9 cellular contexts compared by ENCODE assay signal in the genomic region with DNA sequence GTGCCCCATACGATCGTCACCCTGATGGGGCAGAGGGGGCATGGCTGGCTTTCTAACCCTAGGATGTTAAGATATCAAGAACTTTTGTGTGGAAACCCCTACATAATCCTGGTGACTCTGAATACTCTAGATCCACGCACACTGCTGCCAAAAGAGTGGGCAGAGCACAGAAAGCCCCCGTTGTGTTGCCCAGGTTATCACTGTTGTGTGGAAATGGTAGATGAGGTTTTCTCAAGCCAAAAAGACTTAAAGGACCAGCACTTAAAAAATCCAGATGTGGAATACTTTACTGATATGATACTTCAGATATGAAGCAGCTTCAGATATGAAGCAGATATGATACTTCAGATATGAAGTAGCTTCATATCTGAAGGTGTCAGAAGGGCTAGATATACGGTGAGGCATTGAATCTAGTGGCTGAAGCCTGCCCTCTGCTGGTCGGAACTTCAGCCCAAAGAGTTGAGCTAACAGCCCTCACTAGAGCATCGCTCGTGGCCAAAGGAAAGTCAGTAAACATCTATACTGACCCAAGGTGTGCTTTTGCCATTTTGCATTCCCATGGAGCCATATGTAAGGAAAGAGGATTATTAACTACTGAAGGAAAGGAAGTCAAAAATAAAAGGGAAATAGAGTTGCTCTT.
A peak's percentile ranks its signal among the peaks of the same experiment; 100 is the strongest.
DNase-seq lines count a peak whose midpoint lies in the region; ATAC-seq and TF ChIP-seq lines count a peak whose summit lies in the region.
"Had no signal": no experiment of that assay in that cellular context is flagged by ENCODE, and none has a peak within 500 bp of the region (broad histone marks: within the 10 kb centered on the region; RNA-seq: fewer than 3 reads in every experiment).

No MANE protein-coding gene starts in this region.

- no peak overlapping the region for H2BK5ac ChIP-seq in mesendoderm (ENCODE audit: low read length)

- H3K4me1 Mint-ChIP-seq in CD8-positive, alpha-beta T cell (ENCODE audit: low read depth): peaks cover 13% of the 10 kb centered on the region
- no peaks in the 10 kb centered on the region for H3K4me1 Mint-ChIP-seq in activated naive CD4-positive, alpha-beta T cell treated with anti-CD3 and anti-CD28 coated beads, Interleukin-2, amount 10 ng/mL, durations not matched to agents 7 days and 5 days
- no peaks in the 10 kb centered on the region for H3K4me1 Mint-ChIP-seq in osteocyte (ENCODE audit: unreplicated experiment)

- H3K4me3 ChIP-seq in CD8-positive, alpha-beta T cell (ENCODE audit: low read depth, low read length): no peak overlapping the region
- no peak overlapping the region for H3K4me3 ChIP-seq in Jurkat, Clone E6-1 (ENCODE audit: low read length)
- no peak overlapping the region for H3K4me3 ChIP-seq in mesendoderm (ENCODE audit: low read length)

- peak in 4 of 7 experiments; percentile 2 to 45 (median 20) for DNase-seq in CD8-positive, alpha-beta T cell
- peak; percentile 10 for DNase-seq in Jurkat, Clone E6-1 (ENCODE audit: low read depth, low spot score)
- peak; percentile 54 for DNase-seq in activated naive CD4-positive, alpha-beta T cell treated with anti-CD3 and anti-CD28 coated beads, Interleukin-2, amount 10 ng/mL, durations not matched to agents 7 days and 5 days
- DNase-seq in mesendoderm: peak; percentile 42
- DNase-seq in HCEC 1CT: no peak
- DNase-seq in osteocyte (ENCODE audit: extremely low spot score, unreplicated experiment): no peak
- no peak for DNase-seq in NCI-H1092 (lab: John Stamatoyannopoulos, UW)
- DNase-seq: NCI-H524 had no signal

- no peaks in the 10 kb centered on the region for H3K9me3 ChIP-seq in CD8-positive, alpha-beta T cell (ENCODE audit: low read length)

- no peaks in the 10 kb centered on the region for H3K79me2 ChIP-seq in mesendoderm (ENCODE audit: control insufficient read depth, insufficient read depth, low read length)

- H4K8ac ChIP-seq in mesendoderm (ENCODE audit: low read depth, low read length): no peak overlapping the region

- H3K9me3 Mint-ChIP-seq in CD8-positive, alpha-beta T cell: no peaks in the 10 kb centered on the region
- no peaks in the 10 kb centered on the region for H3K9me3 Mint-ChIP-seq in activated naive CD4-positive, alpha-beta T cell treated with anti-CD3 and anti-CD28 coated beads, Interleukin-2, amount 10 ng/mL, durations not matched to agents 7 days and 5 days
- no peaks in the 10 kb centered on the region for H3K9me3 Mint-ChIP-seq in osteocyte (ENCODE audit: unreplicated experiment)

- ATAC-seq in CD8-positive, alpha-beta T cell: peak; percentile 69
- no peak for ATAC-seq in GM21390 (IDR thresholded peaks at IDR 0.05; ENCODE audit: unreplicated experiment)

- H3K23ac ChIP-seq in mesendoderm (ENCODE audit: low read length): no peak overlapping the region

- no peak overlapping the region for H3K56ac ChIP-seq in mesendoderm (ENCODE audit: low read length)

- no peaks in the 10 kb centered on the region for H3K4me1 ChIP-seq in CD8-positive, alpha-beta T cell (ENCODE audit: insufficient read depth, low read length)
- no peaks in the 10 kb centered on the region for H3K4me1 ChIP-seq in mesendoderm (ENCODE audit: control insufficient read depth, low read depth, low read length)

- peaks cover 73% of the 10 kb centered on the region for H3K36me3 Mint-ChIP-seq in CD8-positive, alpha-beta T cell
- peaks cover 23% of the 10 kb centered on the region for H3K36me3 Mint-ChIP-seq in activated naive CD4-positive, alpha-beta T cell treated with anti-CD3 and anti-CD28 coated beads, Interleukin-2, amount 10 ng/mL, durations not matched to agents 7 days and 5 days
- no peaks in the 10 kb centered on the region for H3K36me3 Mint-ChIP-seq in osteocyte (ENCODE audit: unreplicated experiment)

- peaks cover 4% of the 10 kb centered on the region for H3K36me3 ChIP-seq in CD8-positive, alpha-beta T cell (ENCODE audit: insufficient read depth, low read length)
- H3K36me3 ChIP-seq in mesendoderm (ENCODE audit: control insufficient read depth, insufficient read depth, low read length): no peaks in the 10 kb centered on the region

- H3K9ac ChIP-seq in mesendoderm (ENCODE audit: low read length): no peak overlapping the region

- no peak overlapping the region for H3K27ac ChIP-seq in CD8-positive, alpha-beta T cell (ENCODE audit: low read depth, low read length)
- H3K27ac ChIP-seq in mesendoderm (ENCODE audit: low read depth, low read length): no peak overlapping the region

- TF ChIP-seq CTCF in CD8-positive, alpha-beta T cell (IDR thresholded peaks at IDR 0.05): peak; percentile 31
- no peak for TF ChIP-seq CTCF in osteocyte (IDR thresholded peaks at IDR 0.05)

- peak overlapping the region; percentile 73 for H3K27ac Mint-ChIP-seq in CD8-positive, alpha-beta T cell
- peak overlapping the region; percentile 34 for H3K27ac Mint-ChIP-seq in activated naive CD4-positive, alpha-beta T cell treated with anti-CD3 and anti-CD28 coated beads, Interleukin-2, amount 10 ng/mL, durations not matched to agents 7 days and 5 days
- H3K27ac Mint-ChIP-seq in osteocyte (ENCODE audit: unreplicated experiment): no peak overlapping the region

- H3K18ac ChIP-seq in mesendoderm (ENCODE audit: low read length): no peak overlapping the region

- no peaks in the 10 kb centered on the region for H3K27me3 Mint-ChIP-seq in CD8-positive, alpha-beta T cell (ENCODE audit: low read depth)
- H3K27me3 Mint-ChIP-seq in activated naive CD4-positive, alpha-beta T cell treated with anti-CD3 and anti-CD28 coated beads, Interleukin-2, amount 10 ng/mL, durations not matched to agents 7 days and 5 days: no peaks in the 10 kb centered on the region
- no peaks in the 10 kb centered on the region for H3K27me3 Mint-ChIP-seq in osteocyte (ENCODE audit: unreplicated experiment)

- H2AK5ac ChIP-seq in mesendoderm (ENCODE audit: low read length): no peak overlapping the region

- no peak overlapping the region for H4K5ac ChIP-seq in mesendoderm (ENCODE audit: low read length)

- H3K79me1 ChIP-seq in mesendoderm (ENCODE audit: low read length): no peaks in the 10 kb centered on the region

- intact Hi-C loops in CD8-positive, alpha-beta T cell (cut with DNase I, micrococcal nuclease): no loop called here

- no CpG with 5 or more reads among the region's 8 CpGs for WGBS in mesendoderm (ENCODE audit: extremely low coverage, insufficient coverage, low lambda C conversion rate)

- no peak overlapping the region for H3K4me3 Mint-ChIP-seq in CD8-positive, alpha-beta T cell
- no peak overlapping the region for H3K4me3 Mint-ChIP-seq in activated naive CD4-positive, alpha-beta T cell treated with anti-CD3 and anti-CD28 coated beads, Interleukin-2, amount 10 ng/mL, durations not matched to agents 7 days and 5 days
- H3K4me3 Mint-ChIP-seq in osteocyte (ENCODE audit: unreplicated experiment): no peak overlapping the region

- H2BK120ac ChIP-seq in mesendoderm (ENCODE audit: low read depth, low read length): no peak overlapping the region

- no peak overlapping the region for H3K4me2 ChIP-seq in mesendoderm (ENCODE audit: low read length)

- no peak overlapping the region for H2BK15ac ChIP-seq in mesendoderm (replicated peaks; ENCODE audit: low read depth)

- H3K27me3 ChIP-seq in CD8-positive, alpha-beta T cell (ENCODE audit: insufficient read depth, low read length): no peaks in the 10 kb centered on the region
- no peaks in the 10 kb centered on the region for H3K27me3 ChIP-seq in mesendoderm (ENCODE audit: insufficient read depth, low read length, poor library complexity)

- POLR2A ChIA-PET in CD8-positive, alpha-beta T cell (lab: Charles Lee): no interaction called here

- CTCF ChIA-PET in CD8-positive, alpha-beta T cell (lab: Charles Lee): interaction anchor here (0.9 to 2.0 kb wide), 6 partner anchors 9 to 128 kb away, joined by 3 to 7 read pairs (median 4); no protein-coding TSS in a partner anchor
- CTCF ChIA-PET in activated naive CD4-positive, alpha-beta T cell treated with anti-CD3 and anti-CD28 coated beads, Interleukin-2, amount 10 ng/mL, durations not matched to agents 7 days and 5 days (lab: Charles Lee): interaction anchor here (0.6 to 1.8 kb wide), 12 partner anchors 10 to 471 kb away, joined by 3 to 9 read pairs (median 3); no protein-coding TSS in a partner anchor

- no peak overlapping the region for H3K4ac ChIP-seq in mesendoderm (ENCODE audit: low read depth, low read length)

Comparison
In these comparisons a context has a peak if more than half of its experiments do, and no peak if none do; other contexts are left out.
1. DNase-seq: peak in CD8-positive, alpha-beta T cell (4 of 7), Jurkat, Clone E6-1 (single experiment), activated naive CD4-positive, alpha-beta T cell treated with anti-CD3 and anti-CD28 coated beads, Interleukin-2, amount 10 ng/mL, durations not matched to agents 7 days and 5 days (single experiment) and mesendoderm (single experiment); none in HCEC 1CT (single experiment), osteocyte (single experiment) and NCI-H1092 (single experiment).